Comparison of ENCODE assay signal across 9 cellular contexts in the genomic region with DNA sequence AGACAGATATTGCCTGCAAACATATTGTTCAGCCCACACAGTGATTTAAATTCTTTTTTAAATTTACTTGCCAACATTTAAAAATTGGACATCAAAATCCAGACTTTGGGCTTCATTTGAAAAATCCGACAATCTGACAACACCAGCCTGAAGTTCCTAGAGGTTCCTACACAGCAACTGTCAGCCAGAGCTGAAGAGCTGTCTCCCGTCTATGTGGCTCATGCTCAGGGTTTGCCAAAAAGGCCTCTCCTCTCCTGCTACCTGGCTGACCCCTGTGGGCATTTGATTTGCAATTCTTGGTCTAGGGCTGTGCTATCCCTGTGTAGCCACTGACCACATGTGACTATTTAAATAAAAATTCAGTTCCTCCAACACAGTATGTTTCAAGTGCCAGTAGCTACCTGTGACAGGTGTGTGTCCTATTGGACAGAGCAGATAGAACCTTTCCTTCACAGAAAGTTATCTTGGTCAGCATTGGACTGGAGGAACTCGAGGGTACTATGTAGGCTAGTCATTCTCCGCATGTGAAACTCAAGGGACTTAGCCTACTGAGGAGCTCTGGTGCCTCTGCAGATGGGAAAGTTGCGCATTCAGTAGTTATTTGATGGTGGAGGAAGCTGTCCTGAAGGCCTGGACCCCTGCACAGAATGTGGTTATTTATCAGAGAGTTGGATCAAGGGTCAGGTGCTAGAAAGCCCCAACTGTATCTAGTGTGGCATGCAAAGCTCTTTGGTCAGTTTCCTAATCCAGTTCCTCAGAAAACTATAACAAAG. TPM values are rescaled to one million over a fixed set of nuclear protein-coding genes. Genes with fewer than 3 reads are reported as not detected.
A peak's percentile ranks its signal among the peaks of the same experiment; 100 is the strongest.
DNase-seq lines count a peak whose midpoint lies in the region; ATAC-seq, FAIRE-seq and TF ChIP-seq lines count a peak whose summit lies in the region.
"Had no signal": no experiment of that assay in that cellular context is flagged by ENCODE, and none has a peak within 500 bp of the region (broad histone marks: within the 10 kb centered on the region; RNA-seq: fewer than 3 reads in every experiment).

No MANE protein-coding gene starts in this region.

- H3K9me3 Mint-ChIP-seq in activated T-helper 17 cell treated with anti-CD3 and anti-CD28 coated beads, Interleukin-2, amount 50 U/mL, for 72 hours: no peaks in the 10 kb centered on the region

- intact Hi-C loops in HepG2 (cut with micrococcal nuclease; ENCODE audit: unreplicated experiment): no loop called here
- intact Hi-C loops in right lobe of liver (cut with DNase I): loop anchor here in 1 of 2 donors (10.0 kb wide), 1 partner anchor 49 kb away; no protein-coding TSS in a partner anchor
- intact Hi-C loops in aorta (cut with DNase I): loop anchor here in 1 of 2 donors (5.0 to 10.0 kb wide), 2 partner anchors 36 to 1301 kb away; partner anchors contain the start of gene EEF2K

- DNase-seq in HepG2 (ENCODE audit: low spot score): no peak
- no peak for DNase-seq in right lobe of liver
- DNase-seq in aorta: no peak
- DNase-seq in NCI-H146 (lab: John Stamatoyannopoulos, UW): no peak
- DNase-seq in GM10248 (ENCODE audit: extremely low spot score): no peak
- DNase-seq: mucosa of descending colon had no signal

- H4K20me1 ChIP-seq in HepG2 (ENCODE audit: insufficient read depth, low read length): peaks cover 9% of the 10 kb centered on the region; the same call in 1 of the 2 replicates

- no peaks in the 10 kb centered on the region; a peak in 1 of 5 replicates for H3K36me3 ChIP-seq in HepG2 (replicated peaks in 1 of 2; ENCODE audit: control insufficient read depth in 1 of 2, insufficient read depth in 2 of 2, low read length in 2 of 2)
- H3K36me3 ChIP-seq in right lobe of liver: no peaks in the 10 kb centered on the region
- H3K36me3 ChIP-seq in muscle layer of colon (ENCODE audit: insufficient read depth, low read length): peaks cover 7% of the 10 kb centered on the region
- H3K36me3 ChIP-seq in aorta (ENCODE audit: control insufficient read depth in 1 of 2, insufficient read depth in 2 of 2, low read length in 1 of 2): no peaks in the 10 kb centered on the region

- H3K27ac Mint-ChIP-seq in activated T-helper 17 cell treated with anti-CD3 and anti-CD28 coated beads, Interleukin-2, amount 50 U/mL, for 72 hours: peak overlapping the region; percentile 98

- peak overlapping the region; percentile 88 for H3K4me3 Mint-ChIP-seq in activated T-helper 17 cell treated with anti-CD3 and anti-CD28 coated beads, Interleukin-2, amount 50 U/mL, for 72 hours

- TF ChIP-seq EP300 in HepG2 (IDR thresholded peaks at IDR 0.05; ENCODE audit: low read depth in 2 of 2, low read length in 2 of 2) (no peak), HepG2 (CRISPR knock-in tag; IDR thresholded peaks at IDR 0.05; ENCODE audit: borderline replicate concordance) (no peak)

- H3K4me1 ChIP-seq in HepG2 (ENCODE audit: insufficient read depth, low read length) (peaks cover 71% of the 10 kb centered on the region), right lobe of liver (peaks cover 4 to 34% (median 5%) of the 10 kb centered on the region in 4 donors), muscle layer of colon (ENCODE audit: insufficient read depth, low read length) (peaks cover 67% of the 10 kb centered on the region), aorta (ENCODE audit: control insufficient read depth in 1 of 2, insufficient read depth in 2 of 2, low read length in 2 of 2) (peaks cover 4 to 27% of the 10 kb centered on the region in 2 donors)

- no peak overlapping the region for H2AFZ ChIP-seq in HepG2 (ENCODE audit: low read length)

- FAIRE-seq in HepG2 (lab: Jason Lieb, UNC): no peak

- H3K36me3 Mint-ChIP-seq in activated T-helper 17 cell treated with anti-CD3 and anti-CD28 coated beads, Interleukin-2, amount 50 U/mL, for 72 hours (ENCODE audit: low read depth): peaks cover 37% of the 10 kb centered on the region

- TF ChIP-seq RAD21 in HepG2 (CRISPR knock-in tag; IDR thresholded peaks at IDR 0.05): no peak

- H3K27me3 ChIP-seq in HepG2 (ENCODE audit: control insufficient read depth in 1 of 2, insufficient read depth in 2 of 2, low read length in 2 of 2): no peaks in the 10 kb centered on the region; a peak in 1 of 5 replicates
- H3K27me3 ChIP-seq in right lobe of liver: no peaks in the 10 kb centered on the region
- no peaks in the 10 kb centered on the region for H3K27me3 ChIP-seq in muscle layer of colon (ENCODE audit: control insufficient read depth in 1 of 2, insufficient read depth in 2 of 2, low read length in 2 of 2)
- H3K27me3 ChIP-seq in aorta (ENCODE audit: control insufficient read depth in 1 of 2, insufficient read depth in 2 of 2, low read length in 1 of 2): no peaks in the 10 kb centered on the region

- no peaks in the 10 kb centered on the region for H3K27me3 Mint-ChIP-seq in activated T-helper 17 cell treated with anti-CD3 and anti-CD28 coated beads, Interleukin-2, amount 50 U/mL, for 72 hours

- peaks cover 48% of the 10 kb centered on the region for H3K4me1 Mint-ChIP-seq in activated T-helper 17 cell treated with anti-CD3 and anti-CD28 coated beads, Interleukin-2, amount 50 U/mL, for 72 hours

- in situ Hi-C loops in HepG2 (cut with HindIII; ENCODE audit: extremely low pct_ligation_motif_present, low pct_unique_long_range_greater_than_20kb): no loop called here

- H3K27ac ChIP-seq in HepG2 (ENCODE audit: extremely low read length, insufficient read depth, low read length) (no peak overlapping the region), right lobe of liver (peak overlapping the region in 1 of 3 donors; percentile 72), muscle layer of colon (ENCODE audit: low read depth, low read length) (peak overlapping the region; percentile 59), aorta (ENCODE audit: low read depth in 1 of 2, low read length in 2 of 2) (peak overlapping the region; percentile 49 to 82)

- ATAC-seq in HepG2 (no peak), right lobe of liver (no peak), aorta (ENCODE audit: low FRiP score) (no peak), GM21576 (IDR thresholded peaks at IDR 0.05; ENCODE audit: unreplicated experiment) (no peak)
- ATAC-seq in activated T-helper 17 cell treated with anti-CD3 and anti-CD28 coated beads, Interleukin-2, amount 50 U/mL, for 72 hours (replicated peaks): no peak
- ATAC-seq: mucosa of descending colon had no signal

- no peak overlapping the region for H3K9ac ChIP-seq in HepG2 (ENCODE audit: insufficient read depth, low read depth, low read length)
- H3K9ac ChIP-seq in muscle layer of colon (ENCODE audit: low read length): no peak overlapping the region

- H3K4me2 ChIP-seq in HepG2 (ENCODE audit: low read depth, low read length): peak overlapping the region; percentile 0; the same call in 1 of the 2 replicates

- no peak overlapping the region for H3K4me3 ChIP-seq in HepG2 (replicated peaks in 1 of 3; ENCODE audit: insufficient read depth in 1 of 3, low read depth in 2 of 3, low read length in 3 of 3)
- no peak overlapping the region for H3K4me3 ChIP-seq in right lobe of liver
- no peak overlapping the region for H3K4me3 ChIP-seq in muscle layer of colon (ENCODE audit: low read depth in 1 of 2, low read length in 2 of 2)
- no peak overlapping the region for H3K4me3 ChIP-seq in aorta (ENCODE audit: low read length in 2 of 2)
- H3K4me3 ChIP-seq: mucosa of descending colon had no signal

- 89% methylated on average over 5 of the region's 5 CpGs for WGBS in HepG2 (ENCODE audit: low lambda C conversion rate)
- WGBS in right lobe of liver (ENCODE audit: insufficient coverage, low coverage, low lambda C conversion rate, missing lambda C conversion rate): 84% methylated on average over 4 of the region's 5 CpGs
- 78 to 83% methylated on average over 5 of the region's 5 CpGs for WGBS in aorta, 2 donors

- peaks cover 48% of the 10 kb centered on the region for H3K79me2 ChIP-seq in HepG2 (ENCODE audit: insufficient read depth, low read length)

- CTCF ChIA-PET in HepG2 (lab: Yijun Ruan, JAX; ENCODE audit: low intra/inter-chr PET ratio, low total read pairs) (no interaction called here), GM10248 (lab: Yijun Ruan, JAX) (interaction anchor here (1.0 to 2.1 kb wide), 2 partner anchors 53 to 96 kb away, joined by 4 to 14 read pairs; partner anchors contain the start of genes ERI2 and REXO5)

- BruUV-seq in HepG2 (replicated peaks; lab: Mats Ljungman, UMichigan): no TSS peak

- TF ChIP-seq CTCF in HepG2 (CRISPR knock-in tag; IDR thresholded peaks at IDR 0.05): no peak
- no peak for TF ChIP-seq CTCF in right lobe of liver (IDR thresholded peaks at IDR 0.05)
- no peak for TF ChIP-seq CTCF in GM10248 (IDR thresholded peaks at IDR 0.05; ENCODE audit: control extremely low read depth, extremely low read depth, low read depth, missing control alignments)

- no peaks in the 10 kb centered on the region for H3K9me3 ChIP-seq in HepG2 (ENCODE audit: low read length)
- H3K9me3 ChIP-seq in right lobe of liver: no peaks in the 10 kb centered on the region
- H3K9me3 ChIP-seq in muscle layer of colon (ENCODE audit: low read length): no peaks in the 10 kb centered on the region
- no peaks in the 10 kb centered on the region for H3K9me3 ChIP-seq in aorta (ENCODE audit: control insufficient read depth, low read length)
- H3K9me3 ChIP-seq: mucosa of descending colon had no signal

- POLR2A ChIA-PET in HepG2 (lab: Yijun Ruan, JAX) (no interaction called here), GM10248 (lab: Yijun Ruan, JAX) (interaction anchor here (1.0 kb wide), 1 partner anchor 38 kb away, joined by 3 read pairs; no protein-coding TSS in a partner anchor)

- peak in 1 of 2 experiments; percentile 24; a peak in 1 of 4 replicates for TF ChIP-seq POLR2A in HepG2 (IDR thresholded peaks at IDR 0.05; ENCODE audit: insufficient read depth in 1 of 2, low read depth in 2 of 2, low read length in 2 of 2)
- TF ChIP-seq POLR2A in right lobe of liver (IDR thresholded peaks at IDR 0.05): no peak

RNA-seq across cellular contexts. Expression of gene LYRM1, which starts 2.7 kb away (rescaled TPM):
- total RNA-seq in HepG2 (2016; rRNA removed; fragmentation: Illumina TruSeq; extraction: Trizol) (82.6 and 106 TPM in 2 replicates), right lobe of liver (100 to 1,000 TPM in 1 of 6 experiments, 10 to 100 TPM in 5; 32.4 to 102 (median 37.9) TPM), aorta (10 to 100 TPM; 18.1 to 24.3 TPM)
- total RNA-seq in HepG2 (2016; cell fraction: cytosol; rRNA removed; fragmentation: Illumina TruSeq; extraction: Trizol; ENCODE audit: low read depth): 95.5 and 110 TPM in 2 replicates
- 87.8 and 105 TPM in 2 replicates for total RNA-seq in HepG2 (2016; cell fraction: insoluble cytoplasmic fraction; rRNA removed; fragmentation: Illumina TruSeq; extraction: Trizol)
- total RNA-seq in HepG2 (2016; cell fraction: membrane; rRNA removed; fragmentation: Illumina TruSeq; extraction: Trizol): 174 and 185 TPM in 2 replicates
- total RNA-seq in HepG2 (2016; cell fraction: nucleus; rRNA removed; fragmentation: Illumina TruSeq; extraction: Trizol): 39.6 and 43.2 TPM in 2 replicates
- polyA plus RNA-seq in HepG2 (2011; rRNA removed) (46.1 and 59.2 TPM in 2 replicates), aorta (10 to 100 TPM; 27.3 to 44.2 TPM)
- polyA plus RNA-seq in HepG2 (2011; cell fraction: cytosol; rRNA removed): 37.9 and 54.1 TPM in 2 replicates
- polyA plus RNA-seq in HepG2 (2011; cell fraction: nucleus; rRNA removed): 18.8 and 19.1 TPM in 2 replicates
- 51.6 and 58.6 TPM in 2 replicates for polyA plus RNA-seq in HepG2 (2012)
- polyA plus RNA-seq in HepG2 (2016; cell fraction: cytosol; fragmentation: Illumina TruSeq; extraction: Trizol; ENCODE audit: low read depth): 162 and 195 TPM in 2 replicates
- 151 and 158 TPM in 2 replicates for polyA plus RNA-seq in HepG2 (2016; cell fraction: insoluble cytoplasmic fraction; fragmentation: Illumina TruSeq; extraction: Trizol; ENCODE audit: low read depth)
- polyA plus RNA-seq in HepG2 (2016; cell fraction: membrane; fragmentation: Illumina TruSeq; extraction: Trizol; ENCODE audit: low read depth): 245 TPM in 2 replicates
- 81.9 and 88.0 TPM in 2 replicates for polyA plus RNA-seq in HepG2 (2016; cell fraction: nucleus; fragmentation: Illumina TruSeq; extraction: Trizol; ENCODE audit: insufficient read depth, low read depth)
- 6.1 and 16.0 TPM in 2 replicates for polyA minus RNA-seq in HepG2 (2011; rRNA and poly(A)+ RNA removed; ENCODE audit: low replicate concordance)
- 23.7 and 24.1 TPM in 2 replicates for polyA minus RNA-seq in HepG2 (2011; cell fraction: cytosol; rRNA and poly(A)+ RNA removed)
- 16.4 and 21.4 TPM in 2 replicates for polyA minus RNA-seq in HepG2 (2011; cell fraction: nucleus; rRNA and poly(A)+ RNA removed)
- total RNA-seq in activated T-helper 17 cell treated with anti-CD3 and anti-CD28 coated beads, Interleukin-2, amount 50 U/mL, for 72 hours: 10 to 100 TPM; 21.0 to 39.7 TPM

RNA-seq across cellular contexts. Expression of gene DCUN1D3, which starts 3.1 kb away (rescaled TPM):
- total RNA-seq in HepG2 (2016; rRNA removed; fragmentation: Illumina TruSeq; extraction: Trizol) (19.3 and 26.1 TPM in 2 replicates), right lobe of liver (10 to 100 TPM; 10.3 to 15.1 (median 13.8) TPM), aorta (10 to 100 TPM; 29.5 to 54.5 TPM)
- 5.0 and 5.9 TPM in 2 replicates for total RNA-seq in HepG2 (2016; cell fraction: cytosol; rRNA removed; fragmentation: Illumina TruSeq; extraction: Trizol; ENCODE audit: low read depth)
- 19.9 and 24.5 TPM in 2 replicates for total RNA-seq in HepG2 (2016; cell fraction: insoluble cytoplasmic fraction; rRNA removed; fragmentation: Illumina TruSeq; extraction: Trizol)
- total RNA-seq in HepG2 (2016; cell fraction: membrane; rRNA removed; fragmentation: Illumina TruSeq; extraction: Trizol): 16.0 and 17.0 TPM in 2 replicates
- 14.7 and 15.1 TPM in 2 replicates for total RNA-seq in HepG2 (2016; cell fraction: nucleus; rRNA removed; fragmentation: Illumina TruSeq; extraction: Trizol)
- polyA plus RNA-seq in HepG2 (2011; rRNA removed) (5.0 and 6.3 TPM in 2 replicates), aorta (1 to 10 TPM; 3.9 to 4.1 TPM)
- 3.9 and 4.7 TPM in 2 replicates for polyA plus RNA-seq in HepG2 (2011; cell fraction: cytosol; rRNA removed)
- 12.3 and 12.9 TPM in 2 replicates for polyA plus RNA-seq in HepG2 (2011; cell fraction: nucleus; rRNA removed)
- 5.8 and 5.9 TPM in 2 replicates for polyA plus RNA-seq in HepG2 (2012)
- polyA plus RNA-seq in HepG2 (2016; cell fraction: cytosol; fragmentation: Illumina TruSeq; extraction: Trizol; ENCODE audit: low read depth): 0.90 and 1.3 TPM in 2 replicates
- 10.0 and 11.9 TPM in 2 replicates for polyA plus RNA-seq in HepG2 (2016; cell fraction: insoluble cytoplasmic fraction; fragmentation: Illumina TruSeq; extraction: Trizol; ENCODE audit: low read depth)
- polyA plus RNA-seq in HepG2 (2016; cell fraction: membrane; fragmentation: Illumina TruSeq; extraction: Trizol; ENCODE audit: low read depth): 4.5 and 5.0 TPM in 2 replicates
- 19.3 and 20.7 TPM in 2 replicates for polyA plus RNA-seq in HepG2 (2016; cell fraction: nucleus; fragmentation: Illumina TruSeq; extraction: Trizol; ENCODE audit: insufficient read depth, low read depth)
- 4.9 and 13.7 TPM in 2 replicates for polyA minus RNA-seq in HepG2 (2011; rRNA and poly(A)+ RNA removed; ENCODE audit: low replicate concordance)
- 9.6 and 11.5 TPM in 2 replicates for polyA minus RNA-seq in HepG2 (2011; cell fraction: cytosol; rRNA and poly(A)+ RNA removed)
- 39.1 and 40.5 TPM in 2 replicates for polyA minus RNA-seq in HepG2 (2011; cell fraction: nucleus; rRNA and poly(A)+ RNA removed)
- total RNA-seq in activated T-helper 17 cell treated with anti-CD3 and anti-CD28 coated beads, Interleukin-2, amount 50 U/mL, for 72 hours: 10 to 100 TPM; 14.7 to 25.0 TPM
